In the genomic region with DNA sequence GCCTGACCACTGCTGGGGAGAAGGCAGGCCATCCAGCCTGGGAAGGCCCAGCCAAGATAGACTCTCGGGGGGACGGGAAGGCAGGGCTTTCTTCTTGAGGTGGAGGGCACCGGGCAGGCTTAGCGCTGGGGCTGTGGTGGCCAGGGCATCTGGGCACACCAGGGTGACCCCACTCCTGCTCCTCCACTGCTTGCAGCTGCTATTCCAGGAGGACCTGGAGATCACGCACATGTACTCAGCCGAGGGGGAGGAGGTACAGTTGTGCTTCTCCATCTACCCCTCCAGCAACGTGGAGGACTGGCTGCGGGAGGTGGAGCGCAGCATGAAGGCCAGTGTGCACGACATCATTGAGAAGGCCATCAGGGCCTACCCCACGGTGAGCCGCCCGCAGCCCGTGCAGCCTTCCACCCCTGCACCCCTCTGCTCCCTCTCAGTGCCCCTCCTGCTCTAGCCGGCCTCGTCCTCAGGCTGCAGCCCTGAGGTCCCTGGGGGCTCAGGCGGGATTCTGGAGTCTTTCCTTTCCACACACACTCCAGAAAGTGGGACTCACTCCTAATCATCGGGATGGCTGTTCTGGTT, we compare ENCODE assay signal across 16 cellular contexts. TPM values are rescaled to one million over a fixed set of nuclear protein-coding genes. Genes with fewer than 3 reads are reported as not detected.
A peak's percentile ranks its signal among the peaks of the same experiment; 100 is the strongest.
DNase-seq lines count a peak whose midpoint lies in the region; ATAC-seq, FAIRE-seq and TF ChIP-seq lines count a peak whose summit lies in the region.
"Had no signal": no experiment of that assay in that cellular context is flagged by ENCODE, and none has a peak within 500 bp of the region (broad histone marks: within the 10 kb centered on the region; RNA-seq: fewer than 3 reads in every experiment).

No MANE protein-coding gene starts in this region.

- H3K27ac Mint-ChIP-seq in WTC11: 0 out of 2 replicates have a peak overlapping the region, but pooled peaks have one; percentile 19
- no peak overlapping the region for H3K27ac Mint-ChIP-seq in activated naive CD8-positive, alpha-beta T cell treated with anti-CD3 and anti-CD28 coated beads for 36 hours

- CTCF ChIA-PET in WTC11 (lab: Charles Lee): interaction anchor here (1.1 to 4.2 kb wide), 2 partner anchors 26 to 30 kb away, joined by 3 to 25 read pairs; no protein-coding TSS in a partner anchor

- POLR2A ChIA-PET in WTC11 (lab: Charles Lee): no interaction called here

- no peak overlapping the region for H3K4me3 Mint-ChIP-seq in WTC11
- H3K4me3 Mint-ChIP-seq in activated naive CD8-positive, alpha-beta T cell treated with anti-CD3 and anti-CD28 coated beads for 36 hours: no peak overlapping the region
- H3K4me3 Mint-ChIP-seq: CD14-positive monocyte; CD8-positive, alpha-beta memory T cell had no signal

- FAIRE-seq in kidney (lab: Jason Lieb, UNC): no peak
- FAIRE-seq: GM12892, GM19239, H54 had no signal

- peak; percentile 21 for DNase-seq in Right ventricle myocardium inferior (ENCODE audit: missing footprints)
- DNase-seq in heart right ventricle: no peak
- no peak for DNase-seq in WTC11 (ENCODE audit: low spot score)
- DNase-seq in kidney: peak; percentile 52
- peak; percentile 56 for DNase-seq in spleen
- DNase-seq in activated naive CD8-positive, alpha-beta T cell treated with anti-CD3 and anti-CD28 coated beads for 36 hours: no peak
- no peak for DNase-seq in retina
- DNase-seq: Caco-2, GDM1 had no signal

- H3K4me1 ChIP-seq in heart right ventricle (no peaks in the 10 kb centered on the region), kidney (ENCODE audit: control insufficient read depth in 1 of 2, insufficient read depth in 1 of 2, low read depth in 1 of 2, low read length in 2 of 2) (no peaks in the 10 kb centered on the region), spleen (no peaks in the 10 kb centered on the region)
- H3K4me1 ChIP-seq: Caco-2 had no signal

- H3K4me3 ChIP-seq in heart right ventricle (no peak overlapping the region), kidney (ENCODE audit: low read length in 2 of 2) (no peak overlapping the region), spleen (no peak overlapping the region)

- WGBS in heart right ventricle, 2 donors: 90 to 93% methylated on average over 18 of the region's 18 CpGs
- 91 to 98% (median 95%) methylated on average over 16 to 18 of the region's 18 CpGs for WGBS in spleen, 5 donors

- H3K9ac ChIP-seq in kidney (ENCODE audit: low read length in 2 of 2): no peak overlapping the region

- no peak for TF ChIP-seq POLR2A in spleen (IDR thresholded peaks at IDR 0.05)

- H3K27me3 ChIP-seq in heart right ventricle: no peaks in the 10 kb centered on the region
- H3K27me3 ChIP-seq in spleen (replicated peaks in 1 of 7): no peaks in the 10 kb centered on the region

- H3K36me3 ChIP-seq in heart right ventricle (peaks cover 0 to 100% (median 9%) of the 10 kb centered on the region in 9 donors), kidney (ENCODE audit: control insufficient read depth in 1 of 2, insufficient read depth in 2 of 2, low read length in 2 of 2) (peaks cover 18 to 33% of the 10 kb centered on the region in 2 donors), spleen (peaks cover 3 to 100% (median 87%) of the 10 kb centered on the region in 6 donors)

- H3K27me3 Mint-ChIP-seq in WTC11 (ENCODE audit: low read depth): no peaks in the 10 kb centered on the region
- no peaks in the 10 kb centered on the region for H3K27me3 Mint-ChIP-seq in activated naive CD8-positive, alpha-beta T cell treated with anti-CD3 and anti-CD28 coated beads for 36 hours

- no peaks in the 10 kb centered on the region for H3K36me3 Mint-ChIP-seq in WTC11
- H3K36me3 Mint-ChIP-seq in activated naive CD8-positive, alpha-beta T cell treated with anti-CD3 and anti-CD28 coated beads for 36 hours: peaks cover 2% of the 10 kb centered on the region

- TF ChIP-seq CTCF in heart right ventricle (IDR thresholded peaks at IDR 0.05) (no peak), WTC11 (IDR thresholded peaks at IDR 0.05) (no peak), kidney (IDR thresholded peaks at IDR 0.05; ENCODE audit: borderline replicate concordance, extremely low read depth, insufficient read depth) (no peak), spleen (IDR thresholded peaks at IDR 0.05 in 8 of 11, conservative IDR thresholded peaks at IDR 0.05 in 3 of 11) (no peak)

- H3K9me3 Mint-ChIP-seq in WTC11: no peaks in the 10 kb centered on the region
- no peaks in the 10 kb centered on the region for H3K9me3 Mint-ChIP-seq in activated naive CD8-positive, alpha-beta T cell treated with anti-CD3 and anti-CD28 coated beads for 36 hours
- H3K9me3 Mint-ChIP-seq: CD14-positive monocyte; CD8-positive, alpha-beta memory T cell had no signal

- H3K27ac ChIP-seq in heart right ventricle: no peak overlapping the region
- no peak overlapping the region for H3K27ac ChIP-seq in kidney (ENCODE audit: low read depth in 2 of 2, low read length in 2 of 2)
- H3K27ac ChIP-seq in spleen: no peak overlapping the region
- H3K27ac ChIP-seq: 22Rv1 had no signal

- H3K9me3 ChIP-seq in heart right ventricle: no peaks in the 10 kb centered on the region
- no peaks in the 10 kb centered on the region for H3K9me3 ChIP-seq in kidney (ENCODE audit: control insufficient read depth in 1 of 2, low read length in 2 of 2)
- H3K9me3 ChIP-seq in spleen: no peaks in the 10 kb centered on the region
- H3K9me3 ChIP-seq: Caco-2 had no signal

- ATAC-seq in Right ventricle myocardium inferior (no peak), heart right ventricle (no peak), WTC11 (no peak), GM19328 (IDR thresholded peaks at IDR 0.05; ENCODE audit: unreplicated experiment) (no peak)

- H3K4me1 Mint-ChIP-seq in WTC11: no peaks in the 10 kb centered on the region
- peaks cover 4% of the 10 kb centered on the region for H3K4me1 Mint-ChIP-seq in activated naive CD8-positive, alpha-beta T cell treated with anti-CD3 and anti-CD28 coated beads for 36 hours
- H3K4me1 Mint-ChIP-seq: CD14-positive monocyte; CD8-positive, alpha-beta memory T cell had no signal

- intact Hi-C loops in Right ventricle myocardium inferior (cut with DNase I) (no loop called here), heart right ventricle (cut with DNase I) (no loop called here), kidney (cut with DNase I) (no loop called here), spleen (cut with DNase I; ENCODE audit: low total_unique reads) (no loop called here)

TF ChIP-seq in WTC11, 78 proteins besides CTCF, POLR2A, EP300 and RAD21 (continues in another document):
- TF ChIP-seq JUN (CRISPR knock-in tag; IDR thresholded peaks at IDR 0.05): no peak
- TF ChIP-seq, protein P1, sequence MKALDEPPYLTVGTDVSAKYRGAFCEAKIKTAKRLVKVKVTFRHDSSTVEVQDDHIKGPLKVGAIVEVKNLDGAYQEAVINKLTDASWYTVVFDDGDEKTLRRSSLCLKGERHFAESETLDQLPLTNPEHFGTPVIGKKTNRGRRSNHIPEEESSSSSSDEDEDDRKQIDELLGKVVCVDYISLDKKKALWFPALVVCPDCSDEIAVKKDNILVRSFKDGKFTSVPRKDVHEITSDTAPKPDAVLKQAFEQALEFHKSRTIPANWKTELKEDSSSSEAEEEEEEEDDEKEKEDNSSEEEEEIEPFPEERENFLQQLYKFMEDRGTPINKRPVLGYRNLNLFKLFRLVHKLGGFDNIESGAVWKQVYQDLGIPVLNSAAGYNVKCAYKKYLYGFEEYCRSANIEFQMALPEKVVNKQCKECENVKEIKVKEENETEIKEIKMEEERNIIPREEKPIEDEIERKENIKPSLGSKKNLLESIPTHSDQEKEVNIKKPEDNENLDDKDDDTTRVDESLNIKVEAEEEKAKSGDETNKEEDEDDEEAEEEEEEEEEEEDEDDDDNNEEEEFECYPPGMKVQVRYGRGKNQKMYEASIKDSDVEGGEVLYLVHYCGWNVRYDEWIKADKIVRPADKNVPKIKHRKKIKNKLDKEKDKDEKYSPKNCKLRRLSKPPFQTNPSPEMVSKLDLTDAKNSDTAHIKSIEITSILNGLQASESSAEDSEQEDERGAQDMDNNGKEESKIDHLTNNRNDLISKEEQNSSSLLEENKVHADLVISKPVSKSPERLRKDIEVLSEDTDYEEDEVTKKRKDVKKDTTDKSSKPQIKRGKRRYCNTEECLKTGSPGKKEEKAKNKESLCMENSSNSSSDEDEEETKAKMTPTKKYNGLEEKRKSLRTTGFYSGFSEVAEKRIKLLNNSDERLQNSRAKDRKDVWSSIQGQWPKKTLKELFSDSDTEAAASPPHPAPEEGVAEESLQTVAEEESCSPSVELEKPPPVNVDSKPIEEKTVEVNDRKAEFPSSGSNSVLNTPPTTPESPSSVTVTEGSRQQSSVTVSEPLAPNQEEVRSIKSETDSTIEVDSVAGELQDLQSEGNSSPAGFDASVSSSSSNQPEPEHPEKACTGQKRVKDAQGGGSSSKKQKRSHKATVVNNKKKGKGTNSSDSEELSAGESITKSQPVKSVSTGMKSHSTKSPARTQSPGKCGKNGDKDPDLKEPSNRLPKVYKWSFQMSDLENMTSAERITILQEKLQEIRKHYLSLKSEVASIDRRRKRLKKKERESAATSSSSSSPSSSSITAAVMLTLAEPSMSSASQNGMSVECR (CRISPR knock-in tag; IDR thresholded peaks at IDR 0.05; ENCODE audit: borderline replicate concordance): no peak
- TF ChIP-seq NFE2L1 (CRISPR knock-in tag; IDR thresholded peaks at IDR 0.05): no peak

RNA-seq across cellular contexts. Expression of a gene that starts 42.3 kb away (rescaled TPM):
- total RNA-seq in Right ventricle myocardium inferior: 2.2 TPM
- 1 to 10 TPM; 1.5 to 5.9 (median 2.8) TPM for total RNA-seq in heart right ventricle
- polyA plus RNA-seq in heart right ventricle: 1 to 10 TPM in 1 of 2 donors, under 1 TPM in 1; 0.99 to 6.4 TPM
- total RNA-seq in WTC11 (2021): 1.5 to 3.7 TPM (median 2.8 TPM) in 3 replicates
- total RNA-seq in kidney: 12.1 TPM
- polyA plus RNA-seq in kidney (ENCODE audit: insufficient read depth, low read depth, low replicate concordance): 1.7 TPM
- total RNA-seq in spleen: 10 to 100 TPM; 21.0 to 35.8 (median 27.1) TPM
- 10 to 100 TPM in 1 of 3 donors, 1 to 10 TPM in 2; 4.9 to 10.1 (median 9.7) TPM for polyA plus RNA-seq in spleen
- total RNA-seq in activated naive CD8-positive, alpha-beta T cell treated with anti-CD3 and anti-CD28 coated beads for 36 hours: 1 to 10 TPM; 2.6 to 3.7 TPM

RNA-seq across cellular contexts. Expression of a gene that starts 51.4 kb away (rescaled TPM):
- total RNA-seq in Right ventricle myocardium inferior (53.3 TPM), heart right ventricle (10 to 100 TPM; 37.1 to 58.2 (median 46.1) TPM), WTC11 (2021) (75.7 to 94.0 TPM (median 81.7 TPM) in 3 replicates), kidney (72.5 TPM), spleen (10 to 100 TPM; 68.1 to 82.8 (median 72.8) TPM)
- polyA plus RNA-seq in heart right ventricle (10 to 100 TPM; 50.6 to 51.6 TPM), kidney (ENCODE audit: insufficient read depth, low read depth, low replicate concordance) (61.6 TPM), spleen (10 to 100 TPM; 44.4 to 73.7 (median 72.8) TPM)
- total RNA-seq in activated naive CD8-positive, alpha-beta T cell treated with anti-CD3 and anti-CD28 coated beads for 36 hours: 100 to 1,000 TPM; 104 to 107 TPM

RNA-seq across cellular contexts. Expression of a gene that starts 52.0 kb away (rescaled TPM):
- total RNA-seq in Right ventricle myocardium inferior: 13.7 TPM
- total RNA-seq in heart right ventricle: 10 to 100 TPM; 11.5 to 26.3 (median 22.4) TPM
- polyA plus RNA-seq in heart right ventricle: 1 to 10 TPM; 1.9 to 6.0 TPM
- 15.4 to 21.1 TPM (median 15.7 TPM) in 3 replicates for total RNA-seq in WTC11 (2021)
- total RNA-seq in kidney: 8.8 TPM
- 3.9 TPM for polyA plus RNA-seq in kidney (ENCODE audit: insufficient read depth, low read depth, low replicate concordance)
- 10 to 100 TPM in 1 of 7 donors, 1 to 10 TPM in 6; 4.4 to 14.2 (median 8.6) TPM for total RNA-seq in spleen
- polyA plus RNA-seq in spleen: 1 to 10 TPM; 4.6 to 7.3 (median 4.8) TPM
- 10 to 100 TPM; 15.4 to 16.6 TPM for total RNA-seq in activated naive CD8-positive, alpha-beta T cell treated with anti-CD3 and anti-CD28 coated beads for 36 hours

Comparison
In these comparisons a context has a peak if more than half of its experiments do, and no peak if none do; other contexts are left out.
1. DNase-seq: peak in Right ventricle myocardium inferior (single experiment), kidney (single experiment) and spleen (single experiment); none in heart right ventricle (0 of 2), WTC11 (single experiment), activated naive CD8-positive, alpha-beta T cell treated with anti-CD3 and anti-CD28 coated beads for 36 hours (single experiment) and retina (single experiment).